In the genomic region with DNA sequence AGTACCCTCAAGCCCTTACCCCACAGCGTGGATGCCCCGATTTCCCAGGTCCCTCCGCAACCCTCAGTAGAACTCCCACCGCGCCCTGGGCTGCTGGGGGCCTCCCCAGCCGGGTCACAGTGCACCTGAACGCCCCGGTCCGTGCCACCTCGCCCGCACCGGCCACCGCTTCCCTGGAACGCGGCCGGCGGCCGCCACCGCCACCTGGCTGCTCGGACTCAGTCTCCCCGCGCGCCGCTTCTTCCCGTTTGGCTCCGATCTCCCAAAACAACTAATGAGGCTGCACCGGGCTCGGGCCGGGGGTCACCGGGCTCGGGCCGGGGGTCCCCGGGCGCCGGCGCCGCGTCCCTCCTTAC, we compare ENCODE assay signal across 8 cellular contexts. TPM values are rescaled to one million over a fixed set of nuclear protein-coding genes. Genes with fewer than 3 reads are reported as not detected.
DNase-seq lines count a peak whose midpoint lies in the region; ATAC-seq, FAIRE-seq and TF ChIP-seq lines count a peak whose summit lies in the region.

No MANE protein-coding gene starts in this region.

- H3K4me3 ChIP-seq in K562 (peak overlapping the region; percentile 66), liver (ENCODE audit: low read depth in 1 of 3, low read length in 3 of 3) (peak overlapping the region; percentile 72 to 80 (median 76)), thoracic aorta (peak overlapping the region; percentile 93)

- in situ Hi-C loops in K562 (cut with MboI) (no loop called here), GM13976 (cut with MboI; ENCODE audit: low sequenced_read_pairs, unreplicated experiment) (no loop called here)

- intact Hi-C loops in K562 (cut with micrococcal nuclease) = loop anchor here (5.0 kb wide), 1 partner anchor 93 kb away; the partner anchor contains the start of genes GON7 and UBR7

- H3K27me3 ChIP-seq in K562 (ENCODE audit: control insufficient read depth in 2 of 2, insufficient read depth in 2 of 2, low read length in 2 of 2) (no peaks in the 10 kb centered on the region), liver (ENCODE audit: control insufficient read depth in 4 of 4, insufficient read depth in 4 of 4, low read length in 3 of 4) (no peaks in the 10 kb centered on the region), thoracic aorta (replicated peaks; ENCODE audit: insufficient read depth) (no peaks in the 10 kb centered on the region)

- H2AFZ ChIP-seq in K562 (ENCODE audit: low read depth, low read length) = peak overlapping the region; percentile 68

- WGBS in K562 (ENCODE audit: insufficient coverage, low coverage, missing lambda C conversion rate) = 1% methylated on average over 15 of the region's 38 CpGs
- under 1% methylated on average over 38 of the region's 38 CpGs for WGBS in liver

- peak; percentile 1 for ATAC-seq in HG02840 (IDR thresholded peaks at IDR 0.05; ENCODE audit: low FRiP score, unreplicated experiment)
- ATAC-seq in K562 = no peak
- ATAC-seq in thoracic aorta (ENCODE audit: insufficient number of reproducible peaks, low FRiP score, low read depth) = no peak

- H3K36me3 ChIP-seq in K562 (ENCODE audit: control insufficient read depth, insufficient read depth, low read length) (no peaks in the 10 kb centered on the region), liver (ENCODE audit: control insufficient read depth in 4 of 4, insufficient read depth in 3 of 4, low read depth in 1 of 4, low read length in 3 of 4) (no peaks in the 10 kb centered on the region), thoracic aorta (no peaks in the 10 kb centered on the region)

- FAIRE-seq in K562 (lab: Jason Lieb, UNC) = no peak

- TF ChIP-seq CTCF in C4-2B (conservative IDR thresholded peaks at IDR 0.05) = no peak
- no peak for TF ChIP-seq CTCF in K562 (IDR thresholded peaks at IDR 0.05 in 2 of 3, conservative IDR thresholded peaks at IDR 0.05 in 1 of 3; ENCODE audit: insufficient read depth in 2 of 3, low read depth in 1 of 3, low read length in 3 of 3)
- no peak for TF ChIP-seq CTCF in liver (IDR thresholded peaks at IDR 0.05; ENCODE audit: low read depth, low read length, missing input control)
- no peak for TF ChIP-seq CTCF in thoracic aorta (IDR thresholded peaks at IDR 0.05)
- TF ChIP-seq CTCF in GM13976 (IDR thresholded peaks at IDR 0.05; ENCODE audit: borderline replicate concordance, control extremely low read depth, extremely low read depth, insufficient read depth, missing control alignments) = no peak

- peaks cover 13% of the 10 kb centered on the region; the same call in 2 of the 3 replicates for H3K79me2 ChIP-seq in K562 (ENCODE audit: control insufficient read depth, insufficient read depth, low read length)

- no peak for TF ChIP-seq RAD21 in K562 (CRISPR knock-in tag; conservative IDR thresholded peaks at IDR 0.05 in 1 of 2, IDR thresholded peaks at IDR 0.05 in 1 of 2)
- TF ChIP-seq RAD21 in liver (IDR thresholded peaks at IDR 0.05) = no peak

- peak overlapping the region; percentile 74 for H3K4me2 ChIP-seq in K562 (ENCODE audit: insufficient read depth, low read length)

- DNase-seq in K562 (ENCODE audit: extremely low read depth in 1 of 4, low spot score in 3 of 4) (no peak), thoracic aorta (ENCODE audit: low spot score) (no peak), GM13976 (ENCODE audit: low spot score) (no peak), SKM-1 treated with dmso at 0.1 percent for 144 hours (lab: John Stamatoyannopoulos, UW; ENCODE audit: unreplicated experiment) (no peak), putamen (ENCODE audit: low spot score) (no peak)

- peak overlapping the region; percentile 93 for H3K27ac ChIP-seq in C4-2B
- H3K27ac ChIP-seq in K562 (ENCODE audit: extremely low read depth, low read depth, low read length) = no peak overlapping the region
- H3K27ac ChIP-seq in liver (ENCODE audit: low read depth in 1 of 2, low read length in 2 of 2) = peak overlapping the region; percentile 70 to 85
- H3K27ac ChIP-seq in thoracic aorta = peak overlapping the region; percentile 72 to 79

- no TSS peak for BruUV-seq in K562 (replicated peaks; lab: Mats Ljungman, UMichigan)

- POLR2A ChIA-PET in K562 (lab: Yijun Ruan, JAX) = interaction anchor here (0.5 to 1.3 kb wide), 3 partner anchors 30 to 73 kb away, joined by 3 read pairs; no protein-coding TSS in a partner anchor

- TF ChIP-seq POLR2A in K562 (conservative IDR thresholded peaks at IDR 0.05) = no peak

- CTCF ChIA-PET in K562 (lab: Yijun Ruan, JAX; ENCODE audit: low intra/inter-chr PET ratio) = interaction anchor here (1.2 to 2.4 kb wide), 2 partner anchors 24 to 46 kb away, joined by 4 to 11 read pairs; no protein-coding TSS in a partner anchor

- no peaks in the 10 kb centered on the region for H3K9me1 ChIP-seq in K562 (ENCODE audit: control insufficient read depth, insufficient read depth, low read length)

- TF ChIP-seq EP300 in K562 (IDR thresholded peaks at IDR 0.05; ENCODE audit: low read length) = no peak

- H3K9ac ChIP-seq in K562 (ENCODE audit: insufficient read depth in 1 of 2, low read depth in 2 of 2, low read length in 2 of 2) = peak overlapping the region; percentile 38 to 91; a peak in 3 of 4 replicates
- peak overlapping the region; percentile 29 to 82 for H3K9ac ChIP-seq in liver (ENCODE audit: low read depth in 1 of 2, low read length in 2 of 2)

- H3K4me1 ChIP-seq in K562 (replicated peaks in 1 of 2; ENCODE audit: control insufficient read depth in 2 of 2, insufficient read depth in 2 of 2, low read length in 2 of 2) (peaks cover 13 to 29% of the 10 kb centered on the region in 2 experiments; a peak in 4 of 5 replicates), liver (ENCODE audit: control insufficient read depth in 4 of 4, insufficient read depth in 4 of 4, low read length in 3 of 4) (peaks cover 5 to 42% (median 26%) of the 10 kb centered on the region in 4 donors), thoracic aorta (ENCODE audit: control insufficient read depth in 1 of 2, low read depth in 2 of 2) (peaks cover 15 to 34% of the 10 kb centered on the region in 2 donors)

- H4K20me1 ChIP-seq in K562 (replicated peaks; ENCODE audit: control insufficient read depth, insufficient read depth, low read length) = 0 out of 2 replicates have a peak, but pooled peaks cover 5% of the 10 kb centered on the region

- no peaks in the 10 kb centered on the region for H3K9me3 ChIP-seq in K562 (replicated peaks; ENCODE audit: control insufficient read depth, insufficient read depth, low read depth, low read length)
- H3K9me3 ChIP-seq in liver (ENCODE audit: control insufficient read depth in 4 of 4, low read length in 3 of 4) = no peaks in the 10 kb centered on the region
- no peaks in the 10 kb centered on the region for H3K9me3 ChIP-seq in thoracic aorta

TF ChIP-seq in K562, 482 proteins besides CTCF, POLR2A, EP300 and RAD21:
- TF ChIP-seq RBFOX2 (IDR thresholded peaks at IDR 0.05; ENCODE audit: low read depth, low read length) (0 out of 2 replicates have a peak, but pooled peaks have one; percentile 5), CBFA2T2 (conservative IDR thresholded peaks at IDR 0.05) (no peak), SAP30 (IDR thresholded peaks at IDR 0.05; ENCODE audit: borderline replicate concordance, insufficient read depth, low read depth, low read length, poor library complexity, severe bottlenecking) (peak; percentile 5), FOS (IDR thresholded peaks at IDR 0.05; ENCODE audit: extremely low read depth, insufficient read length) (no peak), RBBP5 (IDR thresholded peaks at IDR 0.05; ENCODE audit: borderline replicate concordance, insufficient read depth, low read length, poor library complexity, severe bottlenecking) (peak; percentile 13)

TF ChIP-seq in liver, 16 proteins besides CTCF, POLR2A, EP300 and RAD21 (continues in another document):
- TF ChIP-seq YY1 (IDR thresholded peaks at IDR 0.05) = no peak
- no peak for TF ChIP-seq MAX (IDR thresholded peaks at IDR 0.05)
- TF ChIP-seq GABPA (IDR thresholded peaks at IDR 0.05 in 1 of 2, conservative IDR thresholded peaks at IDR 0.05 in 1 of 2) = no peak
- no peak for TF ChIP-seq SP1 (IDR thresholded peaks at IDR 0.05)
- TF ChIP-seq FOXA2 (IDR thresholded peaks at IDR 0.05) = no peak
- no peak for TF ChIP-seq JUND (IDR thresholded peaks at IDR 0.05)
- TF ChIP-seq HNF4A (conservative IDR thresholded peaks at IDR 0.05) = no peak
- no peak for TF ChIP-seq HNF4G (IDR thresholded peaks at IDR 0.05)

RNA-seq across cellular contexts. Expression of gene ITPK1, which starts 1.0 kb away (rescaled TPM):
- 21.8 and 42.6 TPM in 2 replicates for total RNA-seq in K562 (2011; cell fraction: chromatin; rRNA removed; ENCODE audit: low replicate concordance)
- 17.2 and 21.1 TPM in 2 replicates for total RNA-seq in K562 (2011; cell fraction: nucleolus; rRNA removed)
- 16.6 and 19.4 TPM in 2 replicates for total RNA-seq in K562 (2011; cell fraction: nucleoplasm; rRNA removed)
- total RNA-seq in K562 (2014; rRNA removed) (17.3 and 23.0 TPM in 2 replicates), K562 (2014; rRNA removed; fragmentation: Illumina TruSeq; extraction: Trizol) (10.8 and 24.0 TPM in 2 replicates), K562 (2015; rRNA removed; fragmentation: Illumina TruSeq; extraction: Trizol) (22.6 and 26.8 TPM in 2 replicates), K562 (2021) (39.2 and 41.1 TPM in 2 replicates), liver (10 to 100 TPM in 1 of 2 donors, 1 to 10 TPM in 1; 9.0 to 41.2 TPM), thoracic aorta (10 to 100 TPM; 53.8 to 85.0 TPM)
- polyA plus RNA-seq in K562 (2011; rRNA removed) (23.0 and 36.9 TPM in 2 replicates), K562 (2014; fragmentation: Illumina TruSeq; extraction: Trizol) (32.4 and 32.6 TPM in 2 replicates), K562 (2014; fragmentation: Nextera tagmentation; extraction: Ambion mirVana) (1 to 10 TPM; 1.2 to 1.5 TPM), K562 (2014; rRNA removed) (22.4 and 28.7 TPM in 2 replicates), liver (10 to 100 TPM in 1 of 2 donors, 1 to 10 TPM in 1; 9.4 to 31.3 TPM)
- 40.7 and 44.0 TPM in 2 replicates for polyA plus RNA-seq in K562 (2011; cell fraction: cytosol; rRNA removed)
- polyA plus RNA-seq in K562 (2011; cell fraction: nucleus; rRNA removed) = 23.5 and 26.5 TPM in 2 replicates
- polyA plus RNA-seq in K562 (2012) = 38.5 and 49.5 TPM in 2 replicates
- 44.8 and 48.1 TPM in 2 replicates for polyA minus RNA-seq in K562 (2011; rRNA and poly(A)+ RNA removed)
- 34.7 and 38.7 TPM in 2 replicates for polyA minus RNA-seq in K562 (2011; cell fraction: cytosol; rRNA and poly(A)+ RNA removed)
- 7.5 and 23.8 TPM in 2 replicates for polyA minus RNA-seq in K562 (2011; cell fraction: nucleus; rRNA and poly(A)+ RNA removed)
